ENCODE assay signal across 1 cellular context in genomic region chr13:51221108-51221507, GRCh38.
TF ChIP-seq lines count a peak whose summit lies in the region.

No MANE protein-coding gene starts in this region.

TF ChIP-seq in A549, 52 proteins besides CTCF, POLR2A, EP300 and RAD21 (continued from another document):
- no peak for TF ChIP-seq REST (IDR thresholded peaks at IDR 0.05)
